ENCODE assay signal across 27 cellular contexts in the genomic region with DNA sequence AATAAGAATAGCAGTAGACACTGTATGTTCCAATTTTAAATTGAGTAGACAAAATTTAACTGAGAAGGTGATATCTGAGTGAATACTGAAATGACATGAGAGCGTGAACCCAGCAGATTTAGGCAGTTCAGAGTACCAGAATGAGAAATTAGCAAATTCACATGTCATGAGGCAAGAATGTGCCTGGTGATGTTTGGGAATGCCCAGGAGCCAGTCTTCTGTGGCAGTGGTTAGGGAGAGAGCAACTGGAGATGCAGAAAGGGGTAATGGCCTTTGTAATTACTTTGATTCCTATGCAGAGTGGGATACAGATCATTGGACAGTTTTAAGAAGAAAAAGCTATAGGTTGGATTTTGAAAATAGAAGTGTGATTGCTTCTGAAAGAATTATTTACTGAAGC.
"Had no signal": no experiment of that assay in that cellular context is flagged by ENCODE, and none has a peak within 500 bp of the region (broad histone marks: within the 10 kb centered on the region; RNA-seq: fewer than 3 reads in every experiment).

No MANE protein-coding gene starts in this region.

- H3K27ac ChIP-seq: hepatocyte, left lung, lower lobe of right lung, neural progenitor cell, neutrophil, ovary, right atrium auricular region, skin epidermis, suprapubic skin, thoracic aorta, tibial artery, upper lobe of right lung had no signal

- DNase-seq: kidney; left colon; left lung; lower lobe of right lung; mammary epithelial cell; mesenchymal stem cell; naive B cell; natural killer cell; nephron progenitor cell; ovary; stimulated activated CD4-positive, alpha-beta T cell treated with anti-CD3 and anti-CD28 coated beads, Interleukin-4, amount 100 ng/mL, for 24 hours; stimulated activated naive CD4-positive, alpha-beta T cell; tibial artery; trophoblast cell; upper lobe of right lung had no signal

- H3K4me1 Mint-ChIP-seq: naive B cell; natural killer cell; nephron progenitor cell; neural progenitor cell; stimulated activated effector memory CD8-positive, alpha-beta T cell treated with anti-CD3 and anti-CD28 coated beads, Interleukin-12 subunit alpha, Interleukin-12 subunit beta, amount 100 ng/mL, for 72 hours had no signal

- H3K9me3 Mint-ChIP-seq: mesothelial cell of epicardium, nephron progenitor cell, neural progenitor cell had no signal

- H3K27me3 ChIP-seq: hepatocyte, left lung, neural progenitor cell, neutrophil, ovary, right atrium auricular region, suprapubic skin, tibial artery, upper lobe of right lung had no signal

- H3K79me2 ChIP-seq: hepatocyte had no signal

- H2AFZ ChIP-seq: hepatocyte, neural progenitor cell had no signal

- H3K27me3 Mint-ChIP-seq: naive B cell; progenitor cell of endocrine pancreas; stimulated activated naive CD8-positive, alpha-beta T cell treated with anti-CD3 and anti-CD28 coated beads, Interleukin-15, Interleukin-2, amounts not matched to agents 100 ng/mL and 50 ng/mL, for 24 hours had no signal

- H3K9ac ChIP-seq: neural progenitor cell had no signal

- H3K4me1 ChIP-seq: left lung, lower lobe of right lung, neural progenitor cell, right atrium auricular region, suprapubic skin, tibial artery, upper lobe of right lung had no signal

- ATAC-seq: left colon; left lung; lower lobe of right lung; natural killer cell; sciatic nerve; stimulated activated effector memory CD8-positive, alpha-beta T cell treated with anti-CD3 and anti-CD28 coated beads, Interleukin-12 subunit alpha, Interleukin-12 subunit beta, amount 100 ng/mL, for 72 hours; upper lobe of right lung had no signal

- H3K27ac Mint-ChIP-seq: mesothelial cell of epicardium; natural killer cell; nephron progenitor cell; neural progenitor cell; progenitor cell of endocrine pancreas; stimulated activated effector memory CD8-positive, alpha-beta T cell treated with anti-CD3 and anti-CD28 coated beads, Interleukin-12 subunit alpha, Interleukin-12 subunit beta, amount 100 ng/mL, for 72 hours; stimulated activated naive CD8-positive, alpha-beta T cell treated with anti-CD3 and anti-CD28 coated beads, Interleukin-15, Interleukin-2, amounts not matched to agents 100 ng/mL and 50 ng/mL, for 24 hours had no signal

- H3K4me3 ChIP-seq: hepatocyte, left lung, lower lobe of right lung, neural progenitor cell, ovary, right atrium auricular region, skin epidermis, suprapubic skin, thoracic aorta, tibial artery, upper lobe of right lung had no signal

- H3K36me3 ChIP-seq: left lung, lower lobe of right lung, neural progenitor cell, neutrophil, ovary, right atrium auricular region, suprapubic skin, thoracic aorta, tibial artery, upper lobe of right lung had no signal

- H3K4me2 ChIP-seq: hepatocyte, neural progenitor cell had no signal

- H3K4me3 Mint-ChIP-seq: mesothelial cell of epicardium; naive B cell; natural killer cell; nephron progenitor cell; neural progenitor cell; stimulated activated effector memory CD8-positive, alpha-beta T cell treated with anti-CD3 and anti-CD28 coated beads, Interleukin-12 subunit alpha, Interleukin-12 subunit beta, amount 100 ng/mL, for 72 hours; stimulated activated naive CD8-positive, alpha-beta T cell treated with anti-CD3 and anti-CD28 coated beads, Interleukin-15, Interleukin-2, amounts not matched to agents 100 ng/mL and 50 ng/mL, for 24 hours had no signal

- H3K36me3 Mint-ChIP-seq: mesothelial cell of epicardium; naive B cell; neural progenitor cell; stimulated activated effector memory CD8-positive, alpha-beta T cell treated with anti-CD3 and anti-CD28 coated beads, Interleukin-12 subunit alpha, Interleukin-12 subunit beta, amount 100 ng/mL, for 72 hours had no signal
